1 cellular context compared by ENCODE assay signal in genomic region chr14:103628684-103629502, GRCh38.
TF ChIP-seq lines count a peak whose summit lies in the region.

Gene KLC1 (plus strand): TSS chr14:103629211. CDS start chr14:103654565, 25,354 bp downstream.

TF ChIP-seq in HepG2, 621 proteins besides CTCF, POLR2A, EP300 and RAD21 (continued from another document and continues in another):
- TF ChIP-seq TAF1 (CRISPR knock-in tag; IDR thresholded peaks at IDR 0.05) (peak; percentile 62), KAT7 (CRISPR knock-in tag; IDR thresholded peaks at IDR 0.05; ENCODE audit: borderline replicate concordance) (0 out of 2 replicates have a peak, but pooled peaks have one; percentile 76), ESRRA (CRISPR knock-in tag; IDR thresholded peaks at IDR 0.05; ENCODE audit: low read depth) (no peak), FOXO1 (CRISPR knock-in tag; IDR thresholded peaks at IDR 0.05) (no peak), JUND (CRISPR knock-in tag; IDR thresholded peaks at IDR 0.05) (peak; percentile 89), GATAD1 (CRISPR knock-in tag; IDR thresholded peaks at IDR 0.05) (peak; percentile 85), ZSCAN31 (CRISPR knock-in tag; IDR thresholded peaks at IDR 0.05; ENCODE audit: low read depth) (0 out of 2 replicates have a peak, but pooled peaks have one; percentile 54), ZNF276 (CRISPR knock-in tag; IDR thresholded peaks at IDR 0.05; ENCODE audit: low read depth) (no peak), ZNF780A (CRISPR knock-in tag; IDR thresholded peaks at IDR 0.05) (peak; percentile 7; the same call in 1 of the 2 replicates), ZNF34 (CRISPR knock-in tag; IDR thresholded peaks at IDR 0.05; ENCODE audit: borderline replicate concordance) (no peak; the same call in 1 of the 2 replicates), SAP130 (CRISPR knock-in tag; IDR thresholded peaks at IDR 0.05; ENCODE audit: low read depth) (peak; percentile 58), ZNF737 (CRISPR knock-in tag; IDR thresholded peaks at IDR 0.05; ENCODE audit: borderline replicate concordance) (no peak), ZBTB14 (CRISPR knock-in tag; IDR thresholded peaks at IDR 0.05) (peak; percentile 84), ZSCAN22 (CRISPR knock-in tag; IDR thresholded peaks at IDR 0.05) (no peak), RXRA (CRISPR knock-in tag; IDR thresholded peaks at IDR 0.05) (no peak), ZBTB21 (CRISPR knock-in tag; IDR thresholded peaks at IDR 0.05) (peak; percentile 85), TOPORS (CRISPR knock-in tag; IDR thresholded peaks at IDR 0.05) (peak; percentile 61; the same call in 1 of the 2 replicates), ZNF510 (CRISPR knock-in tag; IDR thresholded peaks at IDR 0.05; ENCODE audit: low read depth) (no peak), MAF1 (CRISPR knock-in tag; IDR thresholded peaks at IDR 0.05; ENCODE audit: borderline replicate concordance) (0 out of 2 replicates have a peak, but pooled peaks have one; percentile 29), RBFOX2 (IDR thresholded peaks at IDR 0.05; ENCODE audit: low read depth, low read length) (peak; percentile 86), ZNF674 (CRISPR knock-in tag; IDR thresholded peaks at IDR 0.05; ENCODE audit: low read depth) (0 out of 2 replicates have a peak, but pooled peaks have one; percentile 68), ARNTL (CRISPR knock-in tag; IDR thresholded peaks at IDR 0.05) (no peak), FOXK1 (CRISPR knock-in tag; IDR thresholded peaks at IDR 0.05; ENCODE audit: borderline replicate concordance, low read depth) (peak; percentile 84; the same call in 1 of the 2 replicates), RXRB (CRISPR knock-in tag; IDR thresholded peaks at IDR 0.05; ENCODE audit: borderline replicate concordance) (no peak), TAF15 (IDR thresholded peaks at IDR 0.05; ENCODE audit: low read depth, low read length, poor library complexity, severe bottlenecking) (no peak), ZNF678 (CRISPR knock-in tag; IDR thresholded peaks at IDR 0.05) (peak; percentile 74; the same call in 1 of the 2 replicates), TRIM22 (IDR thresholded peaks at IDR 0.05) (no peak), TBL1XR1 (IDR thresholded peaks at IDR 0.05; ENCODE audit: borderline replicate concordance, low read length, partially characterized antibody) (no peak), AHR (CRISPR knock-in tag; IDR thresholded peaks at IDR 0.05) (no peak), ZNF432 (CRISPR knock-in tag; IDR thresholded peaks at IDR 0.05; ENCODE audit: borderline replicate concordance) (no peak), ZNF180 (CRISPR knock-in tag; IDR thresholded peaks at IDR 0.05; ENCODE audit: borderline replicate concordance, low read depth) (0 out of 2 replicates have a peak, but pooled peaks have one; percentile 27), NFATC3 (CRISPR knock-in tag; IDR thresholded peaks at IDR 0.05) (no peak), ZFYVE20 (CRISPR knock-in tag; IDR thresholded peaks at IDR 0.05; ENCODE audit: borderline replicate concordance, low read depth) (no peak), NFKBIZ (CRISPR knock-in tag; IDR thresholded peaks at IDR 0.05) (0 out of 2 replicates have a peak, but pooled peaks have one; percentile 31), TRIM24 (CRISPR knock-in tag; IDR thresholded peaks at IDR 0.05) (no peak), MTA3 (CRISPR knock-in tag; IDR thresholded peaks at IDR 0.05) (no peak), JDP2 (CRISPR knock-in tag; IDR thresholded peaks at IDR 0.05; ENCODE audit: borderline replicate concordance) (no peak), MIER2 (CRISPR knock-in tag; IDR thresholded peaks at IDR 0.05) (no peak), ZNF121 (CRISPR knock-in tag; IDR thresholded peaks at IDR 0.05) (peak; percentile 50; the same call in 1 of the 2 replicates), GFI1 (CRISPR knock-in tag; IDR thresholded peaks at IDR 0.05; ENCODE audit: borderline replicate concordance) (no peak; the same call in 1 of the 2 replicates), ZNF788 (CRISPR knock-in tag; IDR thresholded peaks at IDR 0.05; ENCODE audit: borderline replicate concordance) (no peak), ZNF224 (CRISPR knock-in tag; IDR thresholded peaks at IDR 0.05) (0 out of 2 replicates have a peak, but pooled peaks have one; percentile 48), ZFP82 (CRISPR knock-in tag; IDR thresholded peaks at IDR 0.05; ENCODE audit: borderline replicate concordance) (0 out of 2 replicates have a peak, but pooled peaks have one; percentile 71), ZBTB37 (CRISPR knock-in tag; IDR thresholded peaks at IDR 0.05) (no peak), ZNF572 (CRISPR knock-in tag; IDR thresholded peaks at IDR 0.05) (no peak), ZNF143 (CRISPR knock-in tag; IDR thresholded peaks at IDR 0.05) (peak; percentile 90), FOXA1 (IDR thresholded peaks at IDR 0.05) (no peak), FOXA1 (CRISPR knock-in tag; IDR thresholded peaks at IDR 0.05) (no peak), TMF1 (CRISPR knock-in tag; IDR thresholded peaks at IDR 0.05; ENCODE audit: low read depth) (0 out of 2 replicates have a peak, but pooled peaks have one; percentile 31), HOXA5 (CRISPR knock-in tag; IDR thresholded peaks at IDR 0.05) (no peak), ZNF136 (CRISPR knock-in tag; IDR thresholded peaks at IDR 0.05; ENCODE audit: low read depth) (no peak), NONO (IDR thresholded peaks at IDR 0.05) (no peak), NONO (CRISPR knock-in tag; conservative IDR thresholded peaks at IDR 0.05) (peak; percentile 81; the same call in 1 of the 2 replicates), NCOA1 (CRISPR knock-in tag; IDR thresholded peaks at IDR 0.05) (no peak), ZNF773 (CRISPR knock-in tag; IDR thresholded peaks at IDR 0.05; ENCODE audit: borderline replicate concordance) (no peak), PHF8 (CRISPR knock-in tag; IDR thresholded peaks at IDR 0.05) (peak; percentile 85), ZNF431 (CRISPR knock-in tag; IDR thresholded peaks at IDR 0.05; ENCODE audit: borderline replicate concordance, low read depth) (no peak), ZNF451 (CRISPR knock-in tag; IDR thresholded peaks at IDR 0.05) (no peak), NR3C1 (CRISPR knock-in tag; IDR thresholded peaks at IDR 0.05) (no peak), ZNF883 (CRISPR knock-in tag; IDR thresholded peaks at IDR 0.05; ENCODE audit: not compliant biosample characterization) (peak; percentile 19), ZNF530 (CRISPR knock-in tag; IDR thresholded peaks at IDR 0.05; ENCODE audit: low read depth) (no peak), ZNF367 (CRISPR knock-in tag; IDR thresholded peaks at IDR 0.05; ENCODE audit: borderline replicate concordance) (no peak), ZNF749 (CRISPR knock-in tag; IDR thresholded peaks at IDR 0.05; ENCODE audit: borderline replicate concordance) (no peak)
- TF ChIP-seq, protein P1, sequence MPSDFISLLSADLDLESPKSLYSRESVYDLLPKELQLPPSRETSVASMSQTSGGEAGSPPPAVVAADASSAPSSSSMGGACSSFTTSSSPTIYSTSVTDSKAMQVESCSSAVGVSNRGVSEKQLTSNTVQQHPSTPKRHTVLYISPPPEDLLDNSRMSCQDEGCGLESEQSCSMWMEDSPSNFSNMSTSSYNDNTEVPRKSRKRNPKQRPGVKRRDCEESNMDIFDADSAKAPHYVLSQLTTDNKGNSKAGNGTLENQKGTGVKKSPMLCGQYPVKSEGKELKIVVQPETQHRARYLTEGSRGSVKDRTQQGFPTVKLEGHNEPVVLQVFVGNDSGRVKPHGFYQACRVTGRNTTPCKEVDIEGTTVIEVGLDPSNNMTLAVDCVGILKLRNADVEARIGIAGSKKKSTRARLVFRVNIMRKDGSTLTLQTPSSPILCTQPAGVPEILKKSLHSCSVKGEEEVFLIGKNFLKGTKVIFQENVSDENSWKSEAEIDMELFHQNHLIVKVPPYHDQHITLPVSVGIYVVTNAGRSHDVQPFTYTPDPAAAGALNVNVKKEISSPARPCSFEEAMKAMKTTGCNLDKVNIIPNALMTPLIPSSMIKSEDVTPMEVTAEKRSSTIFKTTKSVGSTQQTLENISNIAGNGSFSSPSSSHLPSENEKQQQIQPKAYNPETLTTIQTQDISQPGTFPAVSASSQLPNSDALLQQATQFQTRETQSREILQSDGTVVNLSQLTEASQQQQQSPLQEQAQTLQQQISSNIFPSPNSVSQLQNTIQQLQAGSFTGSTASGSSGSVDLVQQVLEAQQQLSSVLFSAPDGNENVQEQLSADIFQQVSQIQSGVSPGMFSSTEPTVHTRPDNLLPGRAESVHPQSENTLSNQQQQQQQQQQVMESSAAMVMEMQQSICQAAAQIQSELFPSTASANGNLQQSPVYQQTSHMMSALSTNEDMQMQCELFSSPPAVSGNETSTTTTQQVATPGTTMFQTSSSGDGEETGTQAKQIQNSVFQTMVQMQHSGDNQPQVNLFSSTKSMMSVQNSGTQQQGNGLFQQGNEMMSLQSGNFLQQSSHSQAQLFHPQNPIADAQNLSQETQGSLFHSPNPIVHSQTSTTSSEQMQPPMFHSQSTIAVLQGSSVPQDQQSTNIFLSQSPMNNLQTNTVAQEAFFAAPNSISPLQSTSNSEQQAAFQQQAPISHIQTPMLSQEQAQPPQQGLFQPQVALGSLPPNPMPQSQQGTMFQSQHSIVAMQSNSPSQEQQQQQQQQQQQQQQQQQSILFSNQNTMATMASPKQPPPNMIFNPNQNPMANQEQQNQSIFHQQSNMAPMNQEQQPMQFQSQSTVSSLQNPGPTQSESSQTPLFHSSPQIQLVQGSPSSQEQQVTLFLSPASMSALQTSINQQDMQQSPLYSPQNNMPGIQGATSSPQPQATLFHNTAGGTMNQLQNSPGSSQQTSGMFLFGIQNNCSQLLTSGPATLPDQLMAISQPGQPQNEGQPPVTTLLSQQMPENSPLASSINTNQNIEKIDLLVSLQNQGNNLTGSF (CRISPR knock-in tag; IDR thresholded peaks at IDR 0.05) = 0 out of 2 replicates have a peak, but pooled peaks have one; percentile 30
- TF ChIP-seq, protein P2, sequence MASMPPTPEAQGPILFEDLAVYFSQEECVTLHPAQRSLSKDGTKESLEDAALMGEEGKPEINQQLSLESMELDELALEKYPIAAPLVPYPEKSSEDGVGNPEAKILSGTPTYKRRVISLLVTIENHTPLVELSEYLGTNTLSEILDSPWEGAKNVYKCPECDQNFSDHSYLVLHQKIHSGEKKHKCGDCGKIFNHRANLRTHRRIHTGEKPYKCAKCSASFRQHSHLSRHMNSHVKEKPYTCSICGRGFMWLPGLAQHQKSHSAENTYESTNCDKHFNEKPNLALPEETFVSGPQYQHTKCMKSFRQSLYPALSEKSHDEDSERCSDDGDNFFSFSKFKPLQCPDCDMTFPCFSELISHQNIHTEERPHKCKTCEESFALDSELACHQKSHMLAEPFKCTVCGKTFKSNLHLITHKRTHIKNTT (CRISPR knock-in tag; IDR thresholded peaks at IDR 0.05) = no peak
